9 cellular contexts compared by ENCODE assay signal in the genomic region with DNA sequence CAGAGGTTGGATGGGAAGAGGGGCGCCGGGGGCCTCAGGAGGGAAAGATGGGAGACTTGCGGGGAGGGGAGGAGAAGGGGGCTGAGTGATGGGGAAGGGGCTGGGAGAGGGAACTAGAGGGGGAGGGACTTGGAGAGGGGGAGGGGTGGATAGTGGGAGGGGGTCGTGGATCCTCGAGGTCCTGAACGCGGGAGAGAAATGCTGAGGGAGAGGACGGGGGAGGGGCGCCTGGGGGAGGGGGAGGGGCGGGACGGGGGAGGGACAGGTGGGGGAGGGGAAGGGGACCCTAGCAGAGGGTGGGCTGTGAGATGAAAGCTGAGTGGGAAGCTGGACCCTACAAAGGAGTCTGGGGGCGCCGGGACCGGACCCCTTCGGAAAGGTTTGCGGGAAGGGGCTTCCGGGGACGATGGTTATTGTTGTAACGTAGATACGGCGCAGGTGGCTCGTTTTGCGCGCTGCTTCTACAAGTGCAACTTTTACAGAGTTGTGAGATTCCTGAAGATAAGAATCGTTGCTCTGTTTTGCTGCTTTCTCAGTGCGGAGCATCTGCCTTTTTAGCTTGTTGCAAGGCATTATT. TPM values are rescaled to one million over a fixed set of nuclear protein-coding genes. Genes with fewer than 3 reads are reported as not detected.
DNase-seq lines count a peak whose midpoint lies in the region; ATAC-seq, FAIRE-seq and TF ChIP-seq lines count a peak whose summit lies in the region.
"Had no signal": no experiment of that assay in that cellular context is flagged by ENCODE, and none has a peak within 500 bp of the region (broad histone marks: within the 10 kb centered on the region; RNA-seq: fewer than 3 reads in every experiment).

No MANE protein-coding gene starts in this region.

- peaks cover 19% of the 10 kb centered on the region for H3K79me1 ChIP-seq in mesendoderm (ENCODE audit: low read length)

- TF ChIP-seq EP300 in upper lobe of left lung (IDR thresholded peaks at IDR 0.05): no peak

- DNase-seq in ELR (ENCODE audit: low read depth) (peak; percentile 18), body of pancreas (peak; percentile 32 to 52 (median 49)), mesendoderm (peak; percentile 45), upper lobe of left lung (no peak), frontal cortex (ENCODE audit: low spot score in 2 of 2) (no peak), MV-4-11 (lab: John Stamatoyannopoulos, UW) (no peak), NCI-H2081 treated with DMSO at 0.1 percent for 48 hours (lab: John Stamatoyannopoulos, UW) (no peak)

- H3K56ac ChIP-seq in mesendoderm (ENCODE audit: low read length): peak overlapping the region; percentile 85

- no peak overlapping the region for H2BK5ac ChIP-seq in mesendoderm (ENCODE audit: low read length)

- H4K20me1 ChIP-seq in OCI-LY1 (ENCODE audit: insufficient read depth, low read length): no peaks in the 10 kb centered on the region

- TF ChIP-seq POLR2A in body of pancreas (IDR thresholded peaks at IDR 0.05): no peak
- no peak for TF ChIP-seq POLR2A in upper lobe of left lung (IDR thresholded peaks at IDR 0.05)

- H3K79me2 ChIP-seq in OCI-LY1 (ENCODE audit: insufficient read depth, low read length) (peaks cover 15% of the 10 kb centered on the region), mesendoderm (ENCODE audit: control insufficient read depth, insufficient read depth, low read length) (peaks cover 10% of the 10 kb centered on the region)

- peak overlapping the region; percentile 60 for H3K27ac ChIP-seq in OCI-LY1 (ENCODE audit: low read depth, low read length, poor library complexity, severe bottlenecking)
- peak overlapping the region; percentile 93 to 98 (median 96) for H3K27ac ChIP-seq in body of pancreas
- H3K27ac ChIP-seq in mesendoderm (ENCODE audit: low read depth, low read length): no peak overlapping the region
- H3K27ac ChIP-seq in upper lobe of left lung: peak overlapping the region; percentile 83 to 95 (median 89)

- H3K27me3 ChIP-seq in OCI-LY1 (ENCODE audit: insufficient read depth, low read length) (no peaks in the 10 kb centered on the region), body of pancreas (no peaks in the 10 kb centered on the region), mesendoderm (ENCODE audit: insufficient read depth, low read length, poor library complexity) (no peaks in the 10 kb centered on the region), upper lobe of left lung (no peaks in the 10 kb centered on the region)

- no peak overlapping the region for H2AK5ac ChIP-seq in mesendoderm (ENCODE audit: low read length)

- no peak overlapping the region for H2AFZ ChIP-seq in OCI-LY1 (ENCODE audit: low read length)

- H2BK15ac ChIP-seq in mesendoderm (replicated peaks; ENCODE audit: low read depth): no peak overlapping the region

- 2% methylated on average over 23 to 25 of the region's 26 CpGs for WGBS in body of pancreas, 2 donors
- WGBS in mesendoderm (ENCODE audit: extremely low coverage, insufficient coverage, low lambda C conversion rate): no CpG with 5 or more reads among the region's 26 CpGs
- 3% methylated on average over 14 to 20 of the region's 26 CpGs for WGBS in upper lobe of left lung, 2 donors

- FAIRE-seq in frontal cortex (lab: Jason Lieb, UNC): no peak

- H3K9ac ChIP-seq in OCI-LY1 (ENCODE audit: low read length) (peak overlapping the region; percentile 74), mesendoderm (ENCODE audit: low read length) (peak overlapping the region; percentile 39)

- peak overlapping the region; percentile 74 for H3K4me3 ChIP-seq in OCI-LY1 (ENCODE audit: low read depth, low read length, poor library complexity, severe bottlenecking)
- peak overlapping the region; percentile 19 to 27 for H3K4me3 ChIP-seq in body of pancreas
- H3K4me3 ChIP-seq in mesendoderm (ENCODE audit: low read length): peak overlapping the region; percentile 20
- peak overlapping the region; percentile 36 to 68 (median 59) for H3K4me3 ChIP-seq in upper lobe of left lung

- peaks cover 29% of the 10 kb centered on the region for H3K4me1 ChIP-seq in OCI-LY1 (ENCODE audit: insufficient read depth, low read length, severe bottlenecking)
- H3K4me1 ChIP-seq in body of pancreas: peaks cover 90% of the 10 kb centered on the region
- H3K4me1 ChIP-seq in mesendoderm (ENCODE audit: control insufficient read depth, low read depth, low read length): no peaks in the 10 kb centered on the region
- peaks cover 33 to 68% (median 44%) of the 10 kb centered on the region in 4 donors for H3K4me1 ChIP-seq in upper lobe of left lung

- H3K9me3 ChIP-seq in OCI-LY1 (ENCODE audit: low read length) (no peaks in the 10 kb centered on the region), body of pancreas (no peaks in the 10 kb centered on the region), upper lobe of left lung (no peaks in the 10 kb centered on the region)

- H3K36me3 ChIP-seq in OCI-LY1 (ENCODE audit: insufficient read depth, low read length) (peaks cover 7% of the 10 kb centered on the region; the same call in 1 of the 2 replicates), body of pancreas (replicated peaks in 1 of 2; ENCODE audit: insufficient read depth in 1 of 2, low read depth in 2 of 2) (no peaks in the 10 kb centered on the region), mesendoderm (ENCODE audit: control insufficient read depth, insufficient read depth, low read length) (no peaks in the 10 kb centered on the region), upper lobe of left lung (peaks cover 0 to 4% (median 2%) of the 10 kb centered on the region in 4 donors)

- intact Hi-C loops in body of pancreas (cut with DNase I): no loop called here

- H3K18ac ChIP-seq in mesendoderm (ENCODE audit: low read length): peak overlapping the region; percentile 81

- no peak overlapping the region for H4K5ac ChIP-seq in mesendoderm (ENCODE audit: low read length)

- H3F3A ChIP-seq in OCI-LY1 (ENCODE audit: insufficient read depth, low read length): no peaks in the 10 kb centered on the region

- no peaks in the 10 kb centered on the region for H3K9me2 ChIP-seq in OCI-LY1 (ENCODE audit: low read depth, low read length)

- peak overlapping the region; percentile 85 for H3K4ac ChIP-seq in mesendoderm (ENCODE audit: low read depth, low read length)

- H2BK120ac ChIP-seq in mesendoderm (ENCODE audit: low read depth, low read length): peak overlapping the region; percentile 46

- TF ChIP-seq CTCF in OCI-LY1 (IDR thresholded peaks at IDR 0.05; ENCODE audit: low read length): no peak
- TF ChIP-seq CTCF in body of pancreas (IDR thresholded peaks at IDR 0.05): no peak
- TF ChIP-seq CTCF in upper lobe of left lung (IDR thresholded peaks at IDR 0.05): no peak

- H3K4me2 ChIP-seq in OCI-LY1 (ENCODE audit: low read length) (peak overlapping the region; percentile 94), mesendoderm (ENCODE audit: low read length) (peak overlapping the region; percentile 13)

- peak overlapping the region; percentile 77 for H4K8ac ChIP-seq in mesendoderm (ENCODE audit: low read depth, low read length)

- no peak for ATAC-seq in body of pancreas
- no peak for ATAC-seq in upper lobe of left lung (ENCODE audit: low FRiP score in 2 of 2)

- H3K23ac ChIP-seq in mesendoderm (ENCODE audit: low read length): no peak overlapping the region

RNA-seq across cellular contexts. Expression of gene ZNF444, which starts 0.4 kb away (rescaled TPM):
- total RNA-seq in body of pancreas (10 to 100 TPM; 50.3 to 95.9 TPM), upper lobe of left lung (100 to 1,000 TPM in 2 of 6 donors, 10 to 100 TPM in 4; 29.2 to 131 (median 61.3) TPM), frontal cortex (10.2 TPM)
- 19.9 TPM for polyA plus RNA-seq in mesendoderm (2013, experiment 1 of 2)
- polyA plus RNA-seq in mesendoderm (2013, experiment 2 of 2): 20.3 TPM

RNA-seq across cellular contexts. Expression of gene ZNF787, which starts 20.4 kb away (rescaled TPM):
- total RNA-seq in body of pancreas (10 to 100 TPM; 12.7 to 21.1 TPM), upper lobe of left lung (10 to 100 TPM; 20.5 to 45.4 (median 35.8) TPM), frontal cortex (15.1 TPM)
- 50.7 TPM for polyA plus RNA-seq in mesendoderm (2013, experiment 1 of 2)
- 51.3 TPM for polyA plus RNA-seq in mesendoderm (2013, experiment 2 of 2)

RNA-seq across cellular contexts. Expression of gene GALP, which starts 34.3 kb away (rescaled TPM):
- total RNA-seq in body of pancreas (not detected), upper lobe of left lung (not detected), frontal cortex (0.41 TPM)
- polyA plus RNA-seq in mesendoderm (2013, experiment 1 of 2): not detected
- not detected for polyA plus RNA-seq in mesendoderm (2013, experiment 2 of 2)
- total RNA-seq: T-helper 2 cell treated with Interferon-gamma antibody and Interleukin-4, amounts not matched to agents 100 ng/mL and 5 ng/mL, for 36 hours had no signal

RNA-seq across cellular contexts. Expression of gene ZSCAN5B, which starts 56.1 kb away (rescaled TPM):
- total RNA-seq in body of pancreas (not detected), upper lobe of left lung (not detected), frontal cortex (not detected)
- 0.03 TPM for polyA plus RNA-seq in mesendoderm (2013, experiment 1 of 2)
- polyA plus RNA-seq in mesendoderm (2013, experiment 2 of 2): not detected
- total RNA-seq: T-helper 2 cell treated with Interferon-gamma antibody and Interleukin-4, amounts not matched to agents 100 ng/mL and 5 ng/mL, for 36 hours had no signal

Comparison
In these comparisons a context has a peak if more than half of its experiments do, and no peak if none do; other contexts are left out.
1. DNase-seq: peak in ELR (single experiment), body of pancreas (4 of 4) and mesendoderm (single experiment); none in upper lobe of left lung (0 of 2), frontal cortex (0 of 2), MV-4-11 (single experiment) and NCI-H2081 treated with DMSO at 0.1 percent for 48 hours (single experiment).
2. H3K4me3 ChIP-seq: peak in every context shown above with its lines; median percentile 74 in OCI-LY1; 59 in upper lobe of left lung; 23 in body of pancreas; 20 in mesendoderm.